Comparison of ENCODE assay signal across 8 cellular contexts in the genomic region with DNA sequence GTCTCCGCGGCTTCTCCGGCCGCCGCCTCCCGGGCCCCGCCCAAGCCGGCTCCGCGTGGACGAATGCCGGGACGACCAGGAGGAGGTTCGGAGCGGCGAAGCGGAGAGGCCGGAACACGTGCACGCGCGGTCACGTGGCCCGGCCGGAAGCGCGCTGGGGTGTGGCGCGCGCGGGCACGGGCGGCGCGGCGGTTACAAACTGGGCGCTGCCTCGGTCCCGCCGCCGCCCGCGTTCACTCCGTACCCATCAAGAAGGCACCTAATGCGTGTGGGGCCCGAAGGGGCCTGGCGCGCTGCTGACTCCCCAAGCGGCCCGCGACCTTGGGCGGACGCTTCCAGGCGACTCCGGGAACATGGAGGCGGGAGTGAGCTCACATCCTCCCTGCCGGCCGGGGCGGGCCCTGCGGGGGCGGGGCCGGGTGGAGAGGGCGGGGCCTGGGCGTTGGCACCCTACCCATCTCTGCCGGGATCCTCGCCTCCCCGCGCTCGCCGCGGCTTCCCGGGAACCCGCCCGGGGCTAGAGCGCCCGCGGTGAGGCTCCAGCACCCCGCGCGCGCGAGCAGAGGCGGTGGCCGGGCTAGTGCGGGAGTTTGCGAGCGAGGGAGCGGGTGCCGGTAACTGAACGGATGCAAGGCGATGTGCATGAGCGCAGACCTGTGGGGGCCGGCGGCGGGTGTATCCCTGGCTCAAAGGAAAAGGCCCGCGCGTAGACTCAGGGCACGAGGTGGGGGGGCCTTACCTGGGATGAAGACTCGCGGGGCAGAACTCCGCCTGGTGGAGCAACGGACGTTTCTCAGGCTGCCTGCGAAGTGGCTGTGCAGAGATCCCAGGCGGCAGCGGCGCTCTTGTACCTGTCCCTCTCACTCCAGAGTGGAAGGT. TPM values are rescaled to one million over a fixed set of nuclear protein-coding genes. Genes with fewer than 3 reads are reported as not detected.
A peak's percentile ranks its signal among the peaks of the same experiment; 100 is the strongest.
DNase-seq lines count a peak whose midpoint lies in the region; ATAC-seq and TF ChIP-seq lines count a peak whose summit lies in the region.

A gene (minus strand): TSS at position 367 of the 879 bp plus-strand sequence. CDS start 424 bp downstream, outside the sequence.

- H3K9me3 Mint-ChIP-seq in WTC11: peaks cover 11% of the 10 kb centered on the region

- POLR2A ChIA-PET in WTC11 (lab: Charles Lee): interaction anchor here (1.0 kb wide), 1 partner anchor 29 kb away, joined by 3 read pairs; a partner anchor contains a TSS

- H3K4me3 Mint-ChIP-seq in WTC11: peak within 1 kb of the TSS; percentile 65

- H3K27ac Mint-ChIP-seq in WTC11: no peak within 1 kb of the TSS

- CTCF ChIA-PET in WTC11 (lab: Charles Lee): interaction anchor here (0.7 to 1.2 kb wide), 9 partner anchors 9 to 90 kb away, joined by 3 to 11 read pairs (median 5); a partner anchor contains a TSS

- ATAC-seq in GM18868 (IDR thresholded peaks at IDR 0.05; ENCODE audit: unreplicated experiment) (peak; percentile 86), HG03103 (IDR thresholded peaks at IDR 0.05; ENCODE audit: low read depth, unreplicated experiment) (peak; percentile 83), WTC11 (peak; percentile 89)

- peak; percentile 97 for DNase-seq in AG08395 (ENCODE audit: low spot score)
- DNase-seq in NCI-H2171 treated with DMSO at 0.1 percent for 48 hours (lab: John Stamatoyannopoulos, UW): peak; percentile 86
- DNase-seq in WTC11 (ENCODE audit: low spot score): peak; percentile 82
- DNase-seq in cardiac fibroblast (ENCODE audit: low read depth in 2 of 2): peak; percentile 84 to 88
- peak; percentile 94 for DNase-seq in islet precursor cell
- peak; percentile 85 to 90 for DNase-seq in stimulated activated CD4-positive, alpha-beta T cell treated with anti-CD3 and anti-CD28 coated beads, Interleukin-15, amount 100 ng/mL, for 1 hour (ENCODE audit: low read depth in 1 of 2, low spot score in 1 of 2)

- H3K4me3 ChIP-seq in cardiac fibroblast (replicated peaks in 1 of 2; ENCODE audit: low read depth in 2 of 2, low read length in 2 of 2): peak within 1 kb of the TSS; percentile 61 to 65

- H3K36me3 Mint-ChIP-seq in WTC11: peaks cover 22% of the 10 kb centered on the region

- H3K4me1 Mint-ChIP-seq in WTC11: peaks cover 11% of the 10 kb centered on the region

- peaks cover 51% of the 10 kb centered on the region for H3K27me3 Mint-ChIP-seq in WTC11 (ENCODE audit: low read depth)

- TF ChIP-seq CTCF in WTC11 (IDR thresholded peaks at IDR 0.05) (no peak), cardiac fibroblast (IDR thresholded peaks at IDR 0.05; ENCODE audit: low read depth, low read length) (peak; percentile 24)

TF ChIP-seq in WTC11, 78 proteins besides CTCF, POLR2A, EP300 and RAD21 (continues in another document):
- TF ChIP-seq HMGA2 (CRISPR knock-in tag; IDR thresholded peaks at IDR 0.05): no peak
- TF ChIP-seq, protein P1, sequence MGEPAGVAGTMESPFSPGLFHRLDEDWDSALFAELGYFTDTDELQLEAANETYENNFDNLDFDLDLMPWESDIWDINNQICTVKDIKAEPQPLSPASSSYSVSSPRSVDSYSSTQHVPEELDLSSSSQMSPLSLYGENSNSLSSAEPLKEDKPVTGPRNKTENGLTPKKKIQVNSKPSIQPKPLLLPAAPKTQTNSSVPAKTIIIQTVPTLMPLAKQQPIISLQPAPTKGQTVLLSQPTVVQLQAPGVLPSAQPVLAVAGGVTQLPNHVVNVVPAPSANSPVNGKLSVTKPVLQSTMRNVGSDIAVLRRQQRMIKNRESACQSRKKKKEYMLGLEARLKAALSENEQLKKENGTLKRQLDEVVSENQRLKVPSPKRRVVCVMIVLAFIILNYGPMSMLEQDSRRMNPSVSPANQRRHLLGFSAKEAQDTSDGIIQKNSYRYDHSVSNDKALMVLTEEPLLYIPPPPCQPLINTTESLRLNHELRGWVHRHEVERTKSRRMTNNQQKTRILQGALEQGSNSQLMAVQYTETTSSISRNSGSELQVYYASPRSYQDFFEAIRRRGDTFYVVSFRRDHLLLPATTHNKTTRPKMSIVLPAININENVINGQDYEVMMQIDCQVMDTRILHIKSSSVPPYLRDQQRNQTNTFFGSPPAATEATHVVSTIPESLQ (CRISPR knock-in tag; IDR thresholded peaks at IDR 0.05): no peak
- TF ChIP-seq GRHL2 (CRISPR knock-in tag; IDR thresholded peaks at IDR 0.05; ENCODE audit: insufficient replicate concordance, severe bottlenecking): no peak
- TF ChIP-seq, protein P2, sequence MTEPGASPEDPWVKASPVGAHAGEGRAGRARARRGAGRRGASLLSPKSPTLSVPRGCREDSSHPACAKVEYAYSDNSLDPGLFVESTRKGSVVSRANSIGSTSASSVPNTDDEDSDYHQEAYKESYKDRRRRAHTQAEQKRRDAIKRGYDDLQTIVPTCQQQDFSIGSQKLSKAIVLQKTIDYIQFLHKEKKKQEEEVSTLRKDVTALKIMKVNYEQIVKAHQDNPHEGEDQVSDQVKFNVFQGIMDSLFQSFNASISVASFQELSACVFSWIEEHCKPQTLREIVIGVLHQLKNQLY (CRISPR knock-in tag; IDR thresholded peaks at IDR 0.05): peak; percentile 97
- peak; percentile 98 for TF ChIP-seq ESRRA (CRISPR knock-in tag; IDR thresholded peaks at IDR 0.05; ENCODE audit: borderline replicate concordance)
- peak; percentile 97 for TF ChIP-seq ZNF219 (CRISPR knock-in tag; IDR thresholded peaks at IDR 0.05; ENCODE audit: borderline replicate concordance)
- TF ChIP-seq OVOL2 (CRISPR knock-in tag; IDR thresholded peaks at IDR 0.05; ENCODE audit: borderline replicate concordance): no peak
- TF ChIP-seq RELA (CRISPR knock-in tag; IDR thresholded peaks at IDR 0.05; ENCODE audit: borderline replicate concordance): peak; percentile 99
- TF ChIP-seq, protein P3, sequence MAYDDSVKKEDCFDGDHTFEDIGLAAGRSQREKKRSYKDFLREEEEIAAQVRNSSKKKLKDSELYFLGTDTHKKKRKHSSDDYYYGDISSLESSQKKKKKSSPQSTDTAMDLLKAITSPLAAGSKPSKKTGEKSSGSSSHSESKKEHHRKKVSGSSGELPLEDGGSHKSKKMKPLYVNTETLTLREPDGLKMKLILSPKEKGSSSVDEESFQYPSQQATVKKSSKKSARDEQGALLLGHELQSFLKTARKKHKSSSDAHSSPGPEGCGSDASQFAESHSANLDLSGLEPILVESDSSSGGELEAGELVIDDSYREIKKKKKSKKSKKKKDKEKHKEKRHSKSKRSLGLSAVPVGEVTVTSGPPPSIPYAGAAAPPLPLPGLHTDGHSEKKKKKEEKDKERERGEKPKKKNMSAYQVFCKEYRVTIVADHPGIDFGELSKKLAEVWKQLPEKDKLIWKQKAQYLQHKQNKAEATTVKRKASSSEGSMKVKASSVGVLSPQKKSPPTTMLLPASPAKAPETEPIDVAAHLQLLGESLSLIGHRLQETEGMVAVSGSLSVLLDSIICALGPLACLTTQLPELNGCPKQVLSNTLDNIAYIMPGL (CRISPR knock-in tag; IDR thresholded peaks at IDR 0.05): peak; percentile 98
- TF ChIP-seq NR3C1 (CRISPR knock-in tag; conservative IDR thresholded peaks at IDR 0.05; ENCODE audit: low read depth): peak; percentile 96; the same call in 1 of the 2 replicates
- no peak for TF ChIP-seq RORB (CRISPR knock-in tag; IDR thresholded peaks at IDR 0.05)
- peak; percentile 100 for TF ChIP-seq ETV6 (CRISPR knock-in tag; IDR thresholded peaks at IDR 0.05)
- peak; percentile 99 for TF ChIP-seq ATF1 (CRISPR knock-in tag; IDR thresholded peaks at IDR 0.05)
- TF ChIP-seq ZNF263 (CRISPR knock-in tag; IDR thresholded peaks at IDR 0.05; ENCODE audit: low read depth): peak; percentile 94
- TF ChIP-seq KAT7 (CRISPR knock-in tag; IDR thresholded peaks at IDR 0.05; ENCODE audit: borderline replicate concordance): 0 out of 2 replicates have a peak, but pooled peaks have one; percentile 95
- peak; percentile 95 for TF ChIP-seq ZBTB21 (CRISPR knock-in tag; IDR thresholded peaks at IDR 0.05; ENCODE audit: borderline replicate concordance)
- peak; percentile 99 for TF ChIP-seq ELF4 (CRISPR knock-in tag; IDR thresholded peaks at IDR 0.05; ENCODE audit: low read depth)
- peak; percentile 95 for TF ChIP-seq CREB1 (CRISPR knock-in tag; IDR thresholded peaks at IDR 0.05)
- TF ChIP-seq TP53 (CRISPR knock-in tag; IDR thresholded peaks at IDR 0.05): peak; percentile 100
- peak; percentile 99 for TF ChIP-seq CBFB (CRISPR knock-in tag; IDR thresholded peaks at IDR 0.05; ENCODE audit: low read depth)
- no peak for TF ChIP-seq JAZF1 (CRISPR knock-in tag; IDR thresholded peaks at IDR 0.05)
- TF ChIP-seq, protein P4, sequence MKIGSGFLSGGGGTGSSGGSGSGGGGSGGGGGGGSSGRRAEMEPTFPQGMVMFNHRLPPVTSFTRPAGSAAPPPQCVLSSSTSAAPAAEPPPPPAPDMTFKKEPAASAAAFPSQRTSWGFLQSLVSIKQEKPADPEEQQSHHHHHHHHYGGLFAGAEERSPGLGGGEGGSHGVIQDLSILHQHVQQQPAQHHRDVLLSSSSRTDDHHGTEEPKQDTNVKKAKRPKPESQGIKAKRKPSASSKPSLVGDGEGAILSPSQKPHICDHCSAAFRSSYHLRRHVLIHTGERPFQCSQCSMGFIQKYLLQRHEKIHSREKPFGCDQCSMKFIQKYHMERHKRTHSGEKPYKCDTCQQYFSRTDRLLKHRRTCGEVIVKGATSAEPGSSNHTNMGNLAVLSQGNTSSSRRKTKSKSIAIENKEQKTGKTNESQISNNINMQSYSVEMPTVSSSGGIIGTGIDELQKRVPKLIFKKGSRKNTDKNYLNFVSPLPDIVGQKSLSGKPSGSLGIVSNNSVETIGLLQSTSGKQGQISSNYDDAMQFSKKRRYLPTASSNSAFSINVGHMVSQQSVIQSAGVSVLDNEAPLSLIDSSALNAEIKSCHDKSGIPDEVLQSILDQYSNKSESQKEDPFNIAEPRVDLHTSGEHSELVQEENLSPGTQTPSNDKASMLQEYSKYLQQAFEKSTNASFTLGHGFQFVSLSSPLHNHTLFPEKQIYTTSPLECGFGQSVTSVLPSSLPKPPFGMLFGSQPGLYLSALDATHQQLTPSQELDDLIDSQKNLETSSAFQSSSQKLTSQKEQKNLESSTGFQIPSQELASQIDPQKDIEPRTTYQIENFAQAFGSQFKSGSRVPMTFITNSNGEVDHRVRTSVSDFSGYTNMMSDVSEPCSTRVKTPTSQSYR (CRISPR knock-in tag; IDR thresholded peaks at IDR 0.05): peak; percentile 89
- TF ChIP-seq, protein P5, sequence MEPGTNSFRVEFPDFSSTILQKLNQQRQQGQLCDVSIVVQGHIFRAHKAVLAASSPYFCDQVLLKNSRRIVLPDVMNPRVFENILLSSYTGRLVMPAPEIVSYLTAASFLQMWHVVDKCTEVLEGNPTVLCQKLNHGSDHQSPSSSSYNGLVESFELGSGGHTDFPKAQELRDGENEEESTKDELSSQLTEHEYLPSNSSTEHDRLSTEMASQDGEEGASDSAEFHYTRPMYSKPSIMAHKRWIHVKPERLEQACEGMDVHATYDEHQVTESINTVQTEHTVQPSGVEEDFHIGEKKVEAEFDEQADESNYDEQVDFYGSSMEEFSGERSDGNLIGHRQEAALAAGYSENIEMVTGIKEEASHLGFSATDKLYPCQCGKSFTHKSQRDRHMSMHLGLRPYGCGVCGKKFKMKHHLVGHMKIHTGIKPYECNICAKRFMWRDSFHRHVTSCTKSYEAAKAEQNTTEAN (CRISPR knock-in tag; IDR thresholded peaks at IDR 0.05): peak; percentile 99

RNA-seq across cellular contexts. Expression of the gene that starts here (rescaled TPM):
- total RNA-seq in WTC11 (2021): 9.9 to 14.9 TPM (median 14.3 TPM) in 3 replicates

Comparison
In these comparisons a context has a peak if more than half of its experiments do, and no peak if none do; other contexts are left out.
1. Peak in every context shown above with its lines: DNase-seq, ATAC-seq and H3K4me3 ChIP-seq.